ENCODE assay signal across 26 cellular contexts in genomic region chr1:11533790-11534787, GRCh38. TPM values are rescaled to one million over a fixed set of nuclear protein-coding genes. Genes with fewer than 3 reads are reported as not detected.
"Had no signal": no experiment of that assay in that cellular context is flagged by ENCODE, and none has a peak within 500 bp of the region (broad histone marks: within the 10 kb centered on the region; RNA-seq: fewer than 3 reads in every experiment).

No MANE protein-coding gene starts in this region.

- DNase-seq: activated CD4-positive, alpha-beta memory T cell treated with anti-CD3 and anti-CD28 coated beads, Interleukin-2, amount 10 ng/mL, durations not matched to agents 7 days and 5 days; activated CD4-positive, alpha-beta T cell treated with anti-CD3 and anti-CD28 coated beads for 36 hours; activated CD4-positive, alpha-beta T cell treated with anti-CD3 and anti-CD28 coated beads, Interleukin-2, amount 50 U/mL, for 1 hour; activated naive CD4-positive, alpha-beta T cell; activated T-cell treated with anti-CD3 and anti-CD28 coated beads, Interleukin-2, amount 50 U/mL, for 72 hours; amygdala; NCI-H1092 treated with DMSO at 0.1 percent for 48 hours; NCI-H1436; NCI-H1694 treated with DMSO at 0.1 percent for 48 hours; NCI-H2029 treated with DMSO at 0.1 percent for 48 hours; NCI-H510A treated with DMSO at 0.1 percent for 48 hours; NCI-H69; NK-92 treated with Interleukin-12 subunit alpha and Interleukin-12 subunit beta, amount 100 ng/mL, for 24 hours; OCI-M1; Right ventricle myocardium superior; RPMI8226; SJCRH30; SK-N-SH; T-helper 1 cell had no signal

- H3K9ac ChIP-seq: KMS-11, SK-N-SH had no signal

- H3K9me3 ChIP-seq: SJCRH30, SK-N-SH had no signal

- ATAC-seq: activated CD4-positive, alpha-beta T cell treated with anti-CD3 and anti-CD28 coated beads for 36 hours; activated T-cell treated with anti-CD3 and anti-CD28 coated beads, Interleukin-2, amount 50 U/mL, for 72 hours; Panc1 had no signal

- H3K4me3 Mint-ChIP-seq: activated CD4-positive, alpha-beta memory T cell treated with anti-CD3 and anti-CD28 coated beads, Interleukin-2, amount 10 ng/mL, durations not matched to agents 7 days and 5 days; activated CD4-positive, alpha-beta T cell treated with anti-CD3 and anti-CD28 coated beads for 36 hours; activated naive CD4-positive, alpha-beta T cell treated with anti-CD3 and anti-CD28 coated beads, Interleukin-2, amount 50 U/mL, for 24 hours; activated T-cell treated with anti-CD3 and anti-CD28 coated beads, Interleukin-2, amount 50 U/mL, for 72 hours; brain had no signal

- H3K4me3 ChIP-seq: SJCRH30 had no signal

- H3K4me1 ChIP-seq: SJCRH30 had no signal

- H3K4me1 Mint-ChIP-seq: activated CD4-positive, alpha-beta memory T cell treated with anti-CD3 and anti-CD28 coated beads, Interleukin-2, amount 10 ng/mL, durations not matched to agents 7 days and 5 days; activated CD4-positive, alpha-beta T cell treated with anti-CD3 and anti-CD28 coated beads for 36 hours; activated naive CD4-positive, alpha-beta T cell treated with anti-CD3 and anti-CD28 coated beads, Interleukin-2, amount 50 U/mL, for 24 hours; brain had no signal

- H3K36me3 Mint-ChIP-seq: activated naive CD4-positive, alpha-beta T cell treated with anti-CD3 and anti-CD28 coated beads, Interleukin-2, amount 50 U/mL, for 24 hours had no signal

- H3K27ac ChIP-seq: KMS-11, SJCRH30, VCaP had no signal

- H3K27ac Mint-ChIP-seq: activated CD4-positive, alpha-beta memory T cell treated with anti-CD3 and anti-CD28 coated beads, Interleukin-2, amount 10 ng/mL, durations not matched to agents 7 days and 5 days; activated CD4-positive, alpha-beta T cell treated with anti-CD3 and anti-CD28 coated beads for 36 hours; activated naive CD4-positive, alpha-beta T cell treated with anti-CD3 and anti-CD28 coated beads, Interleukin-2, amount 50 U/mL, for 24 hours; activated T-cell treated with anti-CD3 and anti-CD28 coated beads, Interleukin-2, amount 50 U/mL, for 72 hours; activated T-helper 2 cell treated with anti-CD3 and anti-CD28 coated beads, Interferon-gamma antibody, Interleukin-2, Interleukin-4, amounts not matched to agents 10 μg/mL and 5 μg/mL and 100 μg/mL, durations not matched to agents 14 hours and 24 hours and 36 hours; brain had no signal

- FAIRE-seq: astrocyte had no signal

- H3K27me3 Mint-ChIP-seq: activated CD4-positive, alpha-beta memory T cell treated with anti-CD3 and anti-CD28 coated beads, Interleukin-2, amount 10 ng/mL, durations not matched to agents 7 days and 5 days; activated CD4-positive, alpha-beta T cell treated with anti-CD3 and anti-CD28 coated beads for 36 hours; activated naive CD4-positive, alpha-beta T cell treated with anti-CD3 and anti-CD28 coated beads, Interleukin-2, amount 50 U/mL, for 24 hours; brain had no signal

- H3K9me3 Mint-ChIP-seq: activated CD4-positive, alpha-beta memory T cell treated with anti-CD3 and anti-CD28 coated beads, Interleukin-2, amount 10 ng/mL, durations not matched to agents 7 days and 5 days; activated naive CD4-positive, alpha-beta T cell treated with anti-CD3 and anti-CD28 coated beads, Interleukin-2, amount 50 U/mL, for 24 hours; activated T-cell treated with anti-CD3 and anti-CD28 coated beads, Interleukin-2, amount 50 U/mL, for 72 hours; activated T-helper 2 cell treated with anti-CD3 and anti-CD28 coated beads, Interferon-gamma antibody, Interleukin-2, Interleukin-4, amounts not matched to agents 10 μg/mL and 5 μg/mL and 100 μg/mL, durations not matched to agents 14 hours and 24 hours and 36 hours; brain had no signal

- H3K36me3 ChIP-seq: SJCRH30 had no signal

RNA-seq across cellular contexts. Expression of gene DISP3, which starts 55.1 kb away (rescaled TPM):
- total RNA-seq: Right ventricle myocardium superior had no signal
